8 cellular contexts compared by ENCODE assay signal in the genomic region with DNA sequence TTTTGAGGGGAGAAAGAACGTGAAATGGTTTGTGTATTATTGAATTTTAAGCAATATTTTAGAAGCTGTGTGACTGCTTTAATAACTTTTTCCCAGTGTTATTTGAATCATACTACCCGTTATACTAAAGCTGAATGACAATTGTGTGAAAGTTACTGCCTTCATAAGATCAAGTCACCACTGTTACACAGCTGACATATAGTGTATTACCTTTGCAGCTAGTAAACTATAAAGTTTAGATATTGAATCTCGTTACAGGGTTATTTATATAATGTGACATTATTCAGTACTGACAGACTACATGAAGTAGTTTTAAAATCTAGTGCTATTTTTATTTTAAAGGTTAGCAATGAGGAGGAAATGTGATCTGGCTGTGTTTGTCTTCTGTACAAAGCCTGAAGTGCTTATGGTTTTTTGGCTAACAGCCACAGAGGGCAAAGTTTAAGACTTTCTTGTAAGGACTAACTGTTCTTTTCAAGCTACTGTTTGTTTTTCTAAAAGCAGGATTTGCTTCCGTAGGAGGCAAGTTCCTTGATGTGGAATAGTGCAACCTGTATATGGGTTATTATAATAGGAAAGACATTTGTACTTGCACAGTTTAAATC.
DNase-seq lines count a peak whose midpoint lies in the region; ATAC-seq, FAIRE-seq and TF ChIP-seq lines count a peak whose summit lies in the region.
"Not testable (repeated sequence)": the region's sequence is repeated elsewhere in the genome, so short reads cannot be mapped to it uniquely, and the experiment has no call there.

No MANE protein-coding gene starts in this region.

- peaks cover 22% of the 10 kb centered on the region for H3K36me3 Mint-ChIP-seq in Calu3 (ENCODE audit: insufficient read depth, unreplicated experiment)

- H3K4me1 Mint-ChIP-seq in Calu3 (ENCODE audit: low read depth, unreplicated experiment): peaks cover 58% of the 10 kb centered on the region

- not testable (repeated sequence) for H3K9ac ChIP-seq in PC-3 (ENCODE audit: low read length); mammary epithelial cell (ENCODE audit: insufficient read depth, low read length)

- intact Hi-C loops in Calu3 (cut with micrococcal nuclease; ENCODE audit: unreplicated experiment) (loop anchor here (1.0 to 10.0 kb wide), 4 partner anchors 38 to 291 kb away; partner anchors contain the start of gene FNBP1L), PC-3 (cut with micrococcal nuclease) (loop anchor here (10.0 kb wide), 1 partner anchor 49 kb away; no protein-coding TSS in a partner anchor), mammary epithelial cell (cut with micrococcal nuclease) (loop anchor here (2.0 kb wide), 2 partner anchors 105 to 249 kb away; partner anchors contain the start of gene FNBP1L)
- intact Hi-C loops in pancreas (cut with DNase I); tibial artery (cut with DNase I; ENCODE audit: low total_unique reads): not testable (repeated sequence)

- H3K27me3 Mint-ChIP-seq in Calu3 (ENCODE audit: unreplicated experiment): not testable (repeated sequence)

- H3K4me1 ChIP-seq in PC-3 (ENCODE audit: insufficient read depth, low read length): peaks cover 28% of the 10 kb centered on the region
- peaks cover 30% of the 10 kb centered on the region for H3K4me1 ChIP-seq in mammary epithelial cell (ENCODE audit: insufficient read depth, low read length)
- peaks cover 23 to 38% (median 33%) of the 10 kb centered on the region in 3 donors for H3K4me1 ChIP-seq in pancreas
- H3K4me1 ChIP-seq in tibial artery: peaks cover 0 to 17% (median 7%) of the 10 kb centered on the region in 4 donors

- 0 out of 2 replicates have a peak overlapping the region, but pooled peaks have one; percentile 12 for H3K4me2 ChIP-seq in PC-3 (ENCODE audit: low read length)
- not testable (repeated sequence) for H3K4me2 ChIP-seq in mammary epithelial cell (ENCODE audit: insufficient read depth, low read depth, low read length)

- H2AFZ ChIP-seq in PC-3 (ENCODE audit: low read length); mammary epithelial cell (ENCODE audit: low read depth, low read length): not testable (repeated sequence)

- not testable (repeated sequence) for H3K27me3 ChIP-seq in PC-3 (ENCODE audit: low read length); mammary epithelial cell (ENCODE audit: insufficient read depth, low read length); pancreas; tibial artery

- in situ Hi-C loops in mammary epithelial cell (cut with MboI; ENCODE audit: low sequenced_read_pairs in 2 of 2): not testable (repeated sequence)

- not testable (repeated sequence) for H3K4me3 ChIP-seq in PC-3 (ENCODE audit: low read length); mammary epithelial cell (replicated peaks in 1 of 3; ENCODE audit: insufficient read depth in 1 of 3, low read depth in 2 of 3, low read length in 3 of 3); pancreas; tibial artery

- H3K79me2 ChIP-seq in PC-3 (ENCODE audit: low read length); mammary epithelial cell (ENCODE audit: insufficient read depth, low read length): not testable (repeated sequence)

- H3K9me3 Mint-ChIP-seq in Calu3 (ENCODE audit: low read depth, unreplicated experiment): not testable (repeated sequence)

- BruUV-seq in Calu3 (replicated peaks; lab: Mats Ljungman, UMichigan); PC-3 (replicated peaks; lab: Mats Ljungman, UMichigan): not testable (repeated sequence)
- TSS peak; percentile 19 for BruUV-seq in mammary epithelial cell (replicated peaks; lab: Mats Ljungman, UMichigan)

- H3K36me3 ChIP-seq in KOPT-K1 (ENCODE audit: insufficient read depth, low read length) (peaks cover 18% of the 10 kb centered on the region), PC-3 (ENCODE audit: low read depth, low read length) (peaks cover 20% of the 10 kb centered on the region), pancreas (peaks cover 0 to 21% (median 0%) of the 10 kb centered on the region in 3 donors)
- H3K36me3 ChIP-seq in mammary epithelial cell (ENCODE audit: insufficient read depth, low read length); tibial artery: not testable (repeated sequence)

- CTCF ChIA-PET in Calu3 (lab: Charles Lee): interaction anchor here (1.9 to 2.2 kb wide), 2 partner anchors 38 to 250 kb away, joined by 7 to 10 read pairs; no protein-coding TSS in a partner anchor
- CTCF ChIA-PET in PC-3 (lab: Charles Lee); mammary epithelial cell (lab: Charles Lee; ENCODE audit: low non-redundant PET): not testable (repeated sequence)

- FAIRE-seq in pancreas (lab: Jason Lieb, UNC): peak; percentile 97

- peak overlapping the region; percentile 33 for H3K27ac Mint-ChIP-seq in Calu3 (ENCODE audit: unreplicated experiment)

- POLR2A ChIA-PET in PC-3 (lab: Charles Lee; ENCODE audit: unreplicated experiment): not testable (repeated sequence)

- H3K4me3 Mint-ChIP-seq in Calu3 (ENCODE audit: low read depth, unreplicated experiment): peak overlapping the region; percentile 15

- TF ChIP-seq CTCF in Calu3 (IDR thresholded peaks at IDR 0.05; ENCODE audit: unreplicated experiment); PC-3 (conservative IDR thresholded peaks at IDR 0.05; ENCODE audit: low read depth, low read length); mammary epithelial cell (conservative IDR thresholded peaks at IDR 0.05 in 1 of 2, IDR thresholded peaks at IDR 0.05 in 1 of 2; ENCODE audit: extremely low read depth in 1 of 2, insufficient read depth in 1 of 2, low read depth in 1 of 2, low read length in 2 of 2); pancreas (IDR thresholded peaks at IDR 0.05); tibial artery (IDR thresholded peaks at IDR 0.05): not testable (repeated sequence)

- H4K20me1 ChIP-seq in PC-3 (ENCODE audit: low read length); mammary epithelial cell (ENCODE audit: insufficient read depth, low read length): not testable (repeated sequence)

- dilution Hi-C loops in mammary epithelial cell (cut with HindIII; ENCODE audit: low sequenced_read_pairs): loop anchor here (10.0 kb wide), 1 partner anchor 79 kb away; no protein-coding TSS in a partner anchor

- not testable (repeated sequence) for H3K9me3 ChIP-seq in KOPT-K1 (ENCODE audit: insufficient read depth, low read length, poor library complexity, severe bottlenecking); PC-3 (ENCODE audit: low read length); mammary epithelial cell (replicated peaks; ENCODE audit: insufficient read depth, low read length); pancreas; tibial artery

- not testable (repeated sequence) for H3F3A ChIP-seq in PC-3 (ENCODE audit: low read length, unreplicated experiment)

- peak; percentile 52 for ATAC-seq in PC-3
- ATAC-seq in left lobe of liver: peak; percentile 52
- ATAC-seq in pancreas: peak; percentile 76 to 87 (median 84)

- DNase-seq in Calu3: peak; percentile 58
- peak; percentile 70 for DNase-seq in PC-3
- DNase-seq in mammary epithelial cell; left lobe of liver (ENCODE audit: low spot score); tibial artery: not testable (repeated sequence)
- DNase-seq in fibroblast of the conjunctiva (ENCODE audit: low read depth): peak; percentile 69
- peak in 3 of 6 donors; percentile 53 to 65 (median 59) for DNase-seq in pancreas

- H3K9me2 ChIP-seq in PC-3 (replicated peaks; ENCODE audit: low read length): not testable (repeated sequence)

- 65% methylated on average over 4 of the region's 4 CpGs for WGBS in mammary epithelial cell (ENCODE audit: low coverage, missing lambda C conversion rate)
- WGBS in pancreas, 2 donors: 25 to 27% methylated on average over 4 of the region's 4 CpGs

- H3K27ac ChIP-seq in KOPT-K1 (ENCODE audit: low read depth, low read length, poor library complexity, severe bottlenecking) (peak overlapping the region; percentile 64), pancreas (peak overlapping the region in 3 of 4 donors; percentile 1 to 24 (median 19)), tibial artery (peak overlapping the region; percentile 26 to 33)
- H3K27ac ChIP-seq in PC-3 (ENCODE audit: low read length); mammary epithelial cell (ENCODE audit: insufficient read depth, low read depth, low read length): not testable (repeated sequence)
